Comparison of ENCODE assay signal across 11 cellular contexts in the genomic region with DNA sequence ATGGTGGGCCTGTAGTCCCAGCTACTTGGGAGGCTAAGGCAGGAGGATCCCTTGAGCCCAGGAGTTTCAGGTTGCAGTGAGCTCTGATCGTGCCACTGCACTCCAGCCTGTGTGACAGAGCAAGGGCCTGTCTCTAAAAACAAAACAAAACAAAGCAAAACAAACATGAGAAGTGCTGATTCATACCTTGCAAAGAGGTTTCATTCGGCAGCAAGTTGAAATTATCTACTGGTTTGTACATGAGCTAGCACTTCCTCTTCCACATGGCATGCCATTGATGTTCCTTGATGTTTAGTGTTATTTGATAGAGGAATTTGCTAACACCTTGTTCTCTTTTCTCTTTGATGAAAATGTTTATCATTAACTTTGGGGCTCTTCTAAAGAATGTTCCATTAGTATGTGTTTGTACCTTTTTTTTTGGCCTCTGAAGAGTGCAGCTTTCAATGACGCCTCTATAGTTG. TPM values are rescaled to one million over a fixed set of nuclear protein-coding genes. Genes with fewer than 3 reads are reported as not detected.
DNase-seq lines count a peak whose midpoint lies in the region; ATAC-seq and TF ChIP-seq lines count a peak whose summit lies in the region.
"Had no signal": no experiment of that assay in that cellular context is flagged by ENCODE, and none has a peak within 500 bp of the region (broad histone marks: within the 10 kb centered on the region; RNA-seq: fewer than 3 reads in every experiment).

No MANE protein-coding gene starts in this region.

- H3K36me3 ChIP-seq in osteoblast (ENCODE audit: insufficient read depth, low read length) = no peaks in the 10 kb centered on the region

- no peak for TF ChIP-seq CTCF in osteoblast (IDR thresholded peaks at IDR 0.05; ENCODE audit: extremely low read depth, low read depth, low read length)

- no peak overlapping the region for H3K4me3 ChIP-seq in osteoblast (ENCODE audit: insufficient read depth, low read length)

- no peaks in the 10 kb centered on the region for H3K9me3 ChIP-seq in osteoblast (ENCODE audit: low read depth, low read length)

- H3K27me3 Mint-ChIP-seq in T-helper 2 cell treated with Interferon-gamma antibody and Interleukin-4, amounts not matched to agents 5 μg/mL and 100 μg/mL, for 36 hours (ENCODE audit: low read depth) = peaks cover 7% of the 10 kb centered on the region

- H3K9me3 Mint-ChIP-seq in T-helper 2 cell treated with Interferon-gamma antibody and Interleukin-4, amounts not matched to agents 5 μg/mL and 100 μg/mL, for 36 hours = no peaks in the 10 kb centered on the region

- no peak overlapping the region for H3K27ac Mint-ChIP-seq in T-helper 2 cell treated with Interferon-gamma antibody and Interleukin-4, amounts not matched to agents 5 μg/mL and 100 μg/mL, for 36 hours

- DNase-seq in NCI-H2196 (lab: John Stamatoyannopoulos, UW; ENCODE audit: unreplicated experiment) (peak; percentile 6), NCI-H2196 treated with DMSO at 0.1 percent for 48 hours (lab: John Stamatoyannopoulos, UW; ENCODE audit: unreplicated experiment) (no peak), RPMI7951 (ENCODE audit: low read depth) (peak; percentile 26), osteoblast (ENCODE audit: insufficient read length, low spot score, missing footprints) (peak; percentile 46)
- no peak for DNase-seq in T-helper 2 cell treated with Interferon-gamma antibody and Interleukin-4, amounts not matched to agents 5 μg/mL and 100 μg/mL, for 36 hours (ENCODE audit: low spot score)
- DNase-seq: activated CD4-positive, CD25-positive, alpha-beta regulatory T cell treated with anti-CD3 and anti-CD28 coated beads, Interleukin-2, amount 50 U/mL, for 72 hours; NCI-H524 treated with DMSO at 0.1 percent for 48 hours; stimulated activated CD4-positive, alpha-beta T cell treated with anti-CD3 and anti-CD28 coated beads, Interleukin-4, amount 100 ng/mL, for 24 hours had no signal

- H3K4me1 ChIP-seq in osteoblast (ENCODE audit: insufficient read depth, low read length) = peaks cover 23% of the 10 kb centered on the region

- peaks cover 3% of the 10 kb centered on the region for H3K4me1 Mint-ChIP-seq in T-helper 2 cell treated with Interferon-gamma antibody and Interleukin-4, amounts not matched to agents 5 μg/mL and 100 μg/mL, for 36 hours (ENCODE audit: low read depth)

- H2AFZ ChIP-seq in osteoblast (ENCODE audit: low read length) = peak overlapping the region; percentile 56

- ATAC-seq in HG02938 (IDR thresholded peaks at IDR 0.05; ENCODE audit: unreplicated experiment) = peak; percentile 67
- no peak for ATAC-seq in HG03159 (IDR thresholded peaks at IDR 0.05; ENCODE audit: unreplicated experiment)
- ATAC-seq in SK-N-SH treated with all-trans-retinoic acid at 6 μM for 48 hours = no peak

- H3K79me2 ChIP-seq in osteoblast (ENCODE audit: insufficient read depth, low read length) = no peaks in the 10 kb centered on the region

- peaks cover 6% of the 10 kb centered on the region for H3K27me3 ChIP-seq in osteoblast (ENCODE audit: insufficient read depth, low read length)

- peak overlapping the region; percentile 0 for H3K27ac ChIP-seq in osteoblast (ENCODE audit: low read depth, low read length)

- H3K4me3 Mint-ChIP-seq in T-helper 2 cell treated with Interferon-gamma antibody and Interleukin-4, amounts not matched to agents 5 μg/mL and 100 μg/mL, for 36 hours = no peak overlapping the region

- H3K36me3 Mint-ChIP-seq in T-helper 2 cell treated with Interferon-gamma antibody and Interleukin-4, amounts not matched to agents 5 μg/mL and 100 μg/mL, for 36 hours (ENCODE audit: low read depth) = no peaks in the 10 kb centered on the region

- H3K4me2 ChIP-seq in osteoblast (ENCODE audit: insufficient read depth, low read length) = no peak overlapping the region

- no peaks in the 10 kb centered on the region for H4K20me1 ChIP-seq in osteoblast (ENCODE audit: insufficient read depth, low read length)

TF ChIP-seq in SK-N-SH treated with all-trans-retinoic acid at 6 μM for 48 hours, 23 proteins besides CTCF, POLR2A, EP300 and RAD21:
- no peak for TF ChIP-seq PPARA (CRISPR knock-in tag; IDR thresholded peaks at IDR 0.05; ENCODE audit: borderline replicate concordance)
- TF ChIP-seq, protein P1, sequence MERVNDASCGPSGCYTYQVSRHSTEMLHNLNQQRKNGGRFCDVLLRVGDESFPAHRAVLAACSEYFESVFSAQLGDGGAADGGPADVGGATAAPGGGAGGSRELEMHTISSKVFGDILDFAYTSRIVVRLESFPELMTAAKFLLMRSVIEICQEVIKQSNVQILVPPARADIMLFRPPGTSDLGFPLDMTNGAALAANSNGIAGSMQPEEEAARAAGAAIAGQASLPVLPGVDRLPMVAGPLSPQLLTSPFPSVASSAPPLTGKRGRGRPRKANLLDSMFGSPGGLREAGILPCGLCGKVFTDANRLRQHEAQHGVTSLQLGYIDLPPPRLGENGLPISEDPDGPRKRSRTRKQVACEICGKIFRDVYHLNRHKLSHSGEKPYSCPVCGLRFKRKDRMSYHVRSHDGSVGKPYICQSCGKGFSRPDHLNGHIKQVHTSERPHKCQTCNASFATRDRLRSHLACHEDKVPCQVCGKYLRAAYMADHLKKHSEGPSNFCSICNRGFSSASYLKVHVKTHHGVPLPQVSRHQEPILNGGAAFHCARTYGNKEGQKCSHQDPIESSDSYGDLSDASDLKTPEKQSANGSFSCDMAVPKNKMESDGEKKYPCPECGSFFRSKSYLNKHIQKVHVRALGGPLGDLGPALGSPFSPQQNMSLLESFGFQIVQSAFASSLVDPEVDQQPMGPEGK (CRISPR knock-in tag; IDR thresholded peaks at IDR 0.05; ENCODE audit: borderline replicate concordance) = no peak
- no peak for TF ChIP-seq SNAI2 (CRISPR knock-in tag; IDR thresholded peaks at IDR 0.05)
- no peak for TF ChIP-seq RARB (CRISPR knock-in tag; IDR thresholded peaks at IDR 0.05)
- no peak for TF ChIP-seq TCF4 (CRISPR knock-in tag; IDR thresholded peaks at IDR 0.05; ENCODE audit: borderline replicate concordance)
- TF ChIP-seq, protein P2, sequence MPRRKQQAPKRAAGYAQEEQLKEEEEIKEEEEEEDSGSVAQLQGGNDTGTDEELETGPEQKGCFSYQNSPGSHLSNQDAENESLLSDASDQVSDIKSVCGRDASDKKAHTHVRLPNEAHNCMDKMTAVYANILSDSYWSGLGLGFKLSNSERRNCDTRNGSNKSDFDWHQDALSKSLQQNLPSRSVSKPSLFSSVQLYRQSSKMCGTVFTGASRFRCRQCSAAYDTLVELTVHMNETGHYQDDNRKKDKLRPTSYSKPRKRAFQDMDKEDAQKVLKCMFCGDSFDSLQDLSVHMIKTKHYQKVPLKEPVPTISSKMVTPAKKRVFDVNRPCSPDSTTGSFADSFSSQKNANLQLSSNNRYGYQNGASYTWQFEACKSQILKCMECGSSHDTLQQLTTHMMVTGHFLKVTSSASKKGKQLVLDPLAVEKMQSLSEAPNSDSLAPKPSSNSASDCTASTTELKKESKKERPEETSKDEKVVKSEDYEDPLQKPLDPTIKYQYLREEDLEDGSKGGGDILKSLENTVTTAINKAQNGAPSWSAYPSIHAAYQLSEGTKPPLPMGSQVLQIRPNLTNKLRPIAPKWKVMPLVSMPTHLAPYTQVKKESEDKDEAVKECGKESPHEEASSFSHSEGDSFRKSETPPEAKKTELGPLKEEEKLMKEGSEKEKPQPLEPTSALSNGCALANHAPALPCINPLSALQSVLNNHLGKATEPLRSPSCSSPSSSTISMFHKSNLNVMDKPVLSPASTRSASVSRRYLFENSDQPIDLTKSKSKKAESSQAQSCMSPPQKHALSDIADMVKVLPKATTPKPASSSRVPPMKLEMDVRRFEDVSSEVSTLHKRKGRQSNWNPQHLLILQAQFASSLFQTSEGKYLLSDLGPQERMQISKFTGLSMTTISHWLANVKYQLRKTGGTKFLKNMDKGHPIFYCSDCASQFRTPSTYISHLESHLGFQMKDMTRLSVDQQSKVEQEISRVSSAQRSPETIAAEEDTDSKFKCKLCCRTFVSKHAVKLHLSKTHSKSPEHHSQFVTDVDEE (CRISPR knock-in tag; IDR thresholded peaks at IDR 0.05) = no peak
- no peak for TF ChIP-seq TOX (CRISPR knock-in tag; IDR thresholded peaks at IDR 0.05; ENCODE audit: borderline replicate concordance)

RNA-seq across cellular contexts. Expression of a gene that starts 50.6 kb away (rescaled TPM):
- total RNA-seq in RPMI7951 (2014; rRNA removed; shearing (Covaris generic)) = 40.3 and 45.4 TPM in 2 replicates
- total RNA-seq in osteoblast = 155 and 165 TPM in 2 replicates

Comparison
In these comparisons a context has a peak if more than half of its experiments do, and no peak if none do; other contexts are left out.
1. DNase-seq: peak in NCI-H2196 (single experiment), RPMI7951 (single experiment) and osteoblast (single experiment); none in NCI-H2196 treated with DMSO at 0.1 percent for 48 hours (single experiment) and T-helper 2 cell treated with Interferon-gamma antibody and Interleukin-4, amounts not matched to agents 5 μg/mL and 100 μg/mL, for 36 hours (single experiment).